In the genomic region with DNA sequence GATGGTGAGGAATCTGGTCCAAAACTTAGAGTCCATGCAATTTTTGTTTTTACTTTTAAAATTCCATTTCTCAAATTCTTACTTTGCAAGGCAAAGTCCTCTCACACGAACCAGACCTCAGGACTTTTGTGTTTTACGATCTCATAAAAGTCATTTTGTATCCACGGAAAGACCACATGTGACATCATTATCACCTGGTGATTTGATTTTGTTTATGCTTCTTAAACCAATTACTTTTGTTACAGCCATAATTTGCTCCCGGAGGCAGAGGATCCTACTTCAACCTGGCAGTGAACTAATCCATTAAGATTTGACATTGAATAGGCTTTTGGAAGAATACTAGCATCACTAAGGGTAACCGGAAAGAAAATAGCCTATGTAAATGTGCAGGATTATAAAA, we compare ENCODE assay signal across 18 cellular contexts.
DNase-seq lines count a peak whose midpoint lies in the region; ATAC-seq and TF ChIP-seq lines count a peak whose summit lies in the region.
"Had no signal": no experiment of that assay in that cellular context is flagged by ENCODE, and none has a peak within 500 bp of the region (broad histone marks: within the 10 kb centered on the region; RNA-seq: fewer than 3 reads in every experiment).

No MANE protein-coding gene starts in this region.

- peaks cover 7% of the 10 kb centered on the region for H3K4me1 Mint-ChIP-seq in osteocyte (ENCODE audit: unreplicated experiment)
- H3K4me1 Mint-ChIP-seq: CD4-positive, CD25-positive, alpha-beta regulatory T cell had no signal

- H4K20me1 ChIP-seq in SK-N-SH (ENCODE audit: insufficient read depth): no peaks in the 10 kb centered on the region
- H4K20me1 ChIP-seq in PC-9 (ENCODE audit: insufficient read depth): no peaks in the 10 kb centered on the region

- peak overlapping the region in 1 of 2 experiments; percentile 48; a peak in 1 of 4 replicates for H3K27ac ChIP-seq in SK-N-SH (ENCODE audit: low read depth in 2 of 2, low read length in 1 of 2)
- no peak overlapping the region for H3K27ac ChIP-seq in PC-9

- H3K79me2 ChIP-seq in SK-N-SH (ENCODE audit: insufficient read depth) (no peaks in the 10 kb centered on the region), PC-9 (ENCODE audit: low read depth) (no peaks in the 10 kb centered on the region)

- no peak overlapping the region for H2AFZ ChIP-seq in SK-N-SH (ENCODE audit: low read depth)
- H2AFZ ChIP-seq in PC-9: 0 out of 2 replicates have a peak overlapping the region, but pooled peaks have one; percentile 44
- H2AFZ ChIP-seq: GM23338 had no signal

- no peak for TF ChIP-seq RAD21 in SK-N-SH (IDR thresholded peaks at IDR 0.05; ENCODE audit: low read length)

- no TSS peak for BruUV-seq in PC-9 (replicated peaks; lab: Mats Ljungman, UMichigan)

- no peaks in the 10 kb centered on the region for H3K36me3 Mint-ChIP-seq in osteocyte (ENCODE audit: unreplicated experiment)
- H3K36me3 Mint-ChIP-seq: CD4-positive, CD25-positive, alpha-beta regulatory T cell had no signal

- H3K4me2 ChIP-seq in SK-N-SH: no peak overlapping the region
- no peak overlapping the region for H3K4me2 ChIP-seq in PC-9
- H3K4me2 ChIP-seq: GM23338 had no signal

- no peak overlapping the region for H3K4me3 Mint-ChIP-seq in osteocyte (ENCODE audit: unreplicated experiment)
- H3K4me3 Mint-ChIP-seq: CD4-positive, CD25-positive, alpha-beta regulatory T cell; GM23338; T-helper 1 cell treated with Interleukin-12 subunit alpha and Interleukin-12 subunit beta and Interleukin-4 antibody, amounts not matched to agents 30 μg/mL and 1 μg/mL, for 36 hours had no signal

- WGBS in SK-N-SH (ENCODE audit: low lambda C conversion rate): 43% methylated on average over 5 of the region's 5 CpGs

- TF ChIP-seq CTCF in SK-N-SH (IDR thresholded peaks at IDR 0.05) (no peak), PC-9 (conservative IDR thresholded peaks at IDR 0.05) (no peak), osteocyte (IDR thresholded peaks at IDR 0.05) (no peak)

- H3K9me3 Mint-ChIP-seq in osteocyte (ENCODE audit: unreplicated experiment): no peaks in the 10 kb centered on the region
- H3K9me3 Mint-ChIP-seq: GM23338 had no signal

- no peaks in the 10 kb centered on the region for H3K9me3 ChIP-seq in SK-N-SH
- no peaks in the 10 kb centered on the region for H3K9me3 ChIP-seq in PC-9 (ENCODE audit: insufficient read depth, low read depth)
- H3K9me3 ChIP-seq: BE2C, Caco-2, HAP-1 had no signal

- intact Hi-C loops in PC-9 (cut with micrococcal nuclease; ENCODE audit: unreplicated experiment): no loop called here

- H3K9ac ChIP-seq in SK-N-SH: no peak overlapping the region

- no peaks in the 10 kb centered on the region for H3K27me3 Mint-ChIP-seq in osteocyte (ENCODE audit: unreplicated experiment)
- H3K27me3 Mint-ChIP-seq: CD4-positive, CD25-positive, alpha-beta regulatory T cell had no signal

- H3K4me1 ChIP-seq in SK-N-SH (ENCODE audit: control insufficient read depth in 1 of 2, insufficient read depth in 2 of 2, low read depth in 1 of 2, low read length in 1 of 2) (no peaks in the 10 kb centered on the region; a peak in 2 of 4 replicates), PC-9 (replicated peaks; ENCODE audit: insufficient read depth) (no peaks in the 10 kb centered on the region)
- H3K4me1 ChIP-seq: BE2C, Caco-2, HAP-1 had no signal

- CTCF ChIA-PET in SK-N-SH (lab: Yijun Ruan, JAX) (no interaction called here), PC-9 (lab: Charles Lee) (no interaction called here)

- DNase-seq in SK-N-SH (peak; percentile 18), NCI-H524 (lab: John Stamatoyannopoulos, UW) (peak; percentile 39 to 84), PC-9 (no peak), mesenteric fat pad (ENCODE audit: low spot score) (no peak), T-helper 1 cell (no peak), osteocyte (ENCODE audit: extremely low spot score, unreplicated experiment) (no peak)
- DNase-seq: BE2C; Caco-2; CD4-positive, CD25-positive, alpha-beta regulatory T cell; KBM-7; MM.1S; NCI-H1092; NCI-H1694; NCI-H2081 treated with DMSO at 0.1 percent for 48 hours had no signal

- 0 out of 2 replicates have a peak, but pooled peaks cover 2% of the 10 kb centered on the region for H3K9me2 ChIP-seq in SK-N-SH
- no peaks in the 10 kb centered on the region for H3K9me2 ChIP-seq in PC-9 (ENCODE audit: insufficient read depth)

- H3K27me3 ChIP-seq in SK-N-SH (ENCODE audit: insufficient read depth) (no peaks in the 10 kb centered on the region), PC-9 (ENCODE audit: insufficient read depth, low read depth) (no peaks in the 10 kb centered on the region)
- H3K27me3 ChIP-seq: BE2C had no signal

- H3K4me3 ChIP-seq in SK-N-SH (ENCODE audit: low read depth in 2 of 2, low read length in 1 of 2) (no peak overlapping the region), PC-9 (no peak overlapping the region)
- H3K4me3 ChIP-seq: GM23338, HAP-1 had no signal

- peak in 1 of 2 experiments; percentile 57; a peak in 1 of 4 replicates for TF ChIP-seq EP300 in SK-N-SH (IDR thresholded peaks at IDR 0.05; ENCODE audit: borderline replicate concordance in 1 of 2, low read depth in 1 of 2, low read length in 1 of 2)

- ATAC-seq in SK-N-SH treated with all-trans-retinoic acid at 6 μM for 48 hours: no peak
- ATAC-seq: GM23338 had no signal

- H3K27ac Mint-ChIP-seq in osteocyte (ENCODE audit: unreplicated experiment): no peak overlapping the region
- H3K27ac Mint-ChIP-seq: CD4-positive, CD25-positive, alpha-beta regulatory T cell; GM23338; T-helper 1 cell treated with Interleukin-12 subunit alpha and Interleukin-12 subunit beta and Interleukin-4 antibody, amounts not matched to agents 30 μg/mL and 1 μg/mL, for 36 hours had no signal

- H3F3A ChIP-seq in SK-N-SH (replicated peaks; ENCODE audit: insufficient read depth) (no peaks in the 10 kb centered on the region), PC-9 (ENCODE audit: insufficient read depth, low read depth) (no peaks in the 10 kb centered on the region)

- POLR2A ChIA-PET in SK-N-SH (lab: Yijun Ruan, JAX) (no interaction called here), PC-9 (lab: Charles Lee; ENCODE audit: unreplicated experiment) (no interaction called here)

- H3K36me3 ChIP-seq in SK-N-SH (replicated peaks in 1 of 2; ENCODE audit: control insufficient read depth in 1 of 2, insufficient read depth in 2 of 2, low read length in 1 of 2) (no peaks in the 10 kb centered on the region), PC-9 (ENCODE audit: low read depth) (no peaks in the 10 kb centered on the region)
- H3K36me3 ChIP-seq: BE2C, HAP-1 had no signal

TF ChIP-seq in SK-N-SH, 30 proteins besides CTCF, POLR2A, EP300 and RAD21:
- TF ChIP-seq RCOR1 (IDR thresholded peaks at IDR 0.05; ENCODE audit: low read length) (peak; percentile 27; the same call in 1 of the 2 replicates), GATA2 (CRISPR knock-in tag; IDR thresholded peaks at IDR 0.05) (peak; percentile 33; the same call in 1 of the 2 replicates), CHD2 (IDR thresholded peaks at IDR 0.05; ENCODE audit: low read length, partially characterized antibody) (no peak)

TF ChIP-seq in SK-N-SH treated with all-trans-retinoic acid at 6 μM for 48 hours, 23 proteins besides CTCF, POLR2A, EP300 and RAD21:
- TF ChIP-seq ZFP3 (CRISPR knock-in tag; IDR thresholded peaks at IDR 0.05) (no peak), TCF4 (CRISPR knock-in tag; IDR thresholded peaks at IDR 0.05; ENCODE audit: borderline replicate concordance) (no peak)

Comparison
In these comparisons a context has a peak if more than half of its experiments do, and no peak if none do; other contexts are left out.
1. DNase-seq: peak in SK-N-SH (single experiment) and NCI-H524 (2 of 2); none in PC-9 (0 of 2), mesenteric fat pad (single experiment), T-helper 1 cell (0 of 5) and osteocyte (single experiment).